8 cellular contexts compared by ENCODE assay signal in genomic region chr2:172172513-172173217, GRCh38.
DNase-seq lines count a peak whose midpoint lies in the region; ATAC-seq and TF ChIP-seq lines count a peak whose summit lies in the region.

No MANE protein-coding gene starts in this region.

- H3K27ac Mint-ChIP-seq in activated T-helper 17 cell treated with anti-CD3 and anti-CD28 coated beads, Interleukin-2, amount 50 U/mL, for 72 hours = no peak overlapping the region
- no peak overlapping the region for H3K27ac Mint-ChIP-seq in naive B cell

- H3K4me3 Mint-ChIP-seq in activated T-helper 17 cell treated with anti-CD3 and anti-CD28 coated beads, Interleukin-2, amount 50 U/mL, for 72 hours = peak overlapping the region; percentile 64
- H3K4me3 Mint-ChIP-seq in naive B cell = peak overlapping the region in 7 of 8 donors; percentile 14 to 73 (median 59)

- H3K4me3 ChIP-seq in Panc1 (ENCODE audit: low read depth in 2 of 2, low read length in 2 of 2) (peak overlapping the region; percentile 57 to 73), fibroblast of pulmonary artery (replicated peaks; ENCODE audit: low read depth, low read length) (peak overlapping the region; percentile 60)

- in situ Hi-C loops in Panc1 (cut with HindIII; ENCODE audit: low pct_unique_long_range_greater_than_20kb, low sequenced_read_pairs) = no loop called here

- TF ChIP-seq CTCF in C4-2B (conservative IDR thresholded peaks at IDR 0.05) (peak; percentile 93), Panc1 (IDR thresholded peaks at IDR 0.05) (peak; percentile 94), fibroblast of pulmonary artery (IDR thresholded peaks at IDR 0.05; ENCODE audit: low read length, missing control alignments) (peak; percentile 50)

- H3K36me3 Mint-ChIP-seq in activated T-helper 17 cell treated with anti-CD3 and anti-CD28 coated beads, Interleukin-2, amount 50 U/mL, for 72 hours (ENCODE audit: low read depth) = no peaks in the 10 kb centered on the region
- H3K36me3 Mint-ChIP-seq in naive B cell = peaks cover 0 to 6% of the 10 kb centered on the region in 2 donors

- peaks cover 6% of the 10 kb centered on the region for H3K4me1 Mint-ChIP-seq in activated T-helper 17 cell treated with anti-CD3 and anti-CD28 coated beads, Interleukin-2, amount 50 U/mL, for 72 hours
- H3K4me1 Mint-ChIP-seq in naive B cell = peaks cover 5 to 8% (median 6%) of the 10 kb centered on the region in 3 donors

- no peaks in the 10 kb centered on the region for H3K27me3 ChIP-seq in Panc1 (ENCODE audit: control insufficient read depth, insufficient read depth, low read length)

- H3K27ac ChIP-seq in C4-2B (peak overlapping the region; percentile 31; the same call in 1 of the 2 replicates), Panc1 (ENCODE audit: low read length) (no peak overlapping the region)

- H3K9me3 Mint-ChIP-seq in activated T-helper 17 cell treated with anti-CD3 and anti-CD28 coated beads, Interleukin-2, amount 50 U/mL, for 72 hours = no peaks in the 10 kb centered on the region
- peaks cover 0 to 15% (median 8%) of the 10 kb centered on the region in 7 donors for H3K9me3 Mint-ChIP-seq in naive B cell

- ATAC-seq in HG02759 (IDR thresholded peaks at IDR 0.05; ENCODE audit: unreplicated experiment) (peak; percentile 40), Panc1 (peak; percentile 100), naive B cell (ENCODE audit: low read depth in 2 of 2) (peak; percentile 46 to 74), HG02678 (IDR thresholded peaks at IDR 0.05; ENCODE audit: unreplicated experiment) (no peak)
- ATAC-seq in activated T-helper 17 cell treated with anti-CD3 and anti-CD28 coated beads, Interleukin-2, amount 50 U/mL, for 72 hours (replicated peaks) = peak; percentile 97

- peaks cover 4% of the 10 kb centered on the region for H3K27me3 Mint-ChIP-seq in activated T-helper 17 cell treated with anti-CD3 and anti-CD28 coated beads, Interleukin-2, amount 50 U/mL, for 72 hours
- peaks cover 19 to 39% (median 33%) of the 10 kb centered on the region in 3 donors for H3K27me3 Mint-ChIP-seq in naive B cell

- CTCF ChIA-PET in Panc1 (lab: Charles Lee) = interaction anchor here (0.8 to 4.0 kb wide), 4 partner anchors 266 to 312 kb away, joined by 3 to 24 read pairs (median 4); no protein-coding TSS in a partner anchor

- no peak for DNase-seq in Panc1 (ENCODE audit: low read depth, low spot score)
- peak; percentile 46 for DNase-seq in fibroblast of pulmonary artery (ENCODE audit: low read depth)
- DNase-seq in naive B cell = peak; percentile 37
- DNase-seq in stimulated activated CD8-positive, alpha-beta memory T cell treated with anti-CD3 and anti-CD28 coated beads, Interleukin-7, amount 100 ng/mL, for 24 hours (ENCODE audit: low read depth) = peak; percentile 26

- peaks cover 2% of the 10 kb centered on the region; the same call in 1 of the 2 replicates for H3K4me1 ChIP-seq in Panc1 (ENCODE audit: control insufficient read depth, insufficient read depth, low read length)

- BruUV-seq in Panc1 (replicated peaks; lab: Mats Ljungman, UMichigan) = no TSS peak

- POLR2A ChIA-PET in Panc1 (lab: Charles Lee) = no interaction called here

- intact Hi-C loops in Panc1 (cut with micrococcal nuclease; ENCODE audit: unreplicated experiment) = loop anchor here (1.0 kb wide), 1 partner anchor 293 kb away; no protein-coding TSS in a partner anchor

- no peaks in the 10 kb centered on the region for H3K9me3 ChIP-seq in Panc1 (ENCODE audit: control insufficient read depth, insufficient read depth, low read depth, low read length)

- H3K36me3 ChIP-seq in Panc1 (ENCODE audit: control insufficient read depth, insufficient read depth, low read length) = no peaks in the 10 kb centered on the region
